Comparison of ENCODE assay signal across 25 cellular contexts in genomic region chr20:63443606-63444395, GRCh38. TPM values are rescaled to one million over a fixed set of nuclear protein-coding genes. Genes with fewer than 3 reads are reported as not detected.
"Had no signal": no experiment of that assay in that cellular context is flagged by ENCODE, and none has a peak within 500 bp of the region (broad histone marks: within the 10 kb centered on the region; RNA-seq: fewer than 3 reads in every experiment).

No MANE protein-coding gene starts in this region.

- H3K9me3 ChIP-seq: breast epithelium, Peyer's patch, SJSA1 had no signal

- H3K9me3 Mint-ChIP-seq: activated naive CD4-positive, alpha-beta T cell treated with anti-CD3 and anti-CD28 coated beads, Interleukin-2, amount 50 U/mL, for 24 hours had no signal

- H3K4me1 ChIP-seq: breast epithelium, Peyer's patch, SJSA1 had no signal

- DNase-seq: activated CD4-positive, alpha-beta T cell treated with anti-CD3 and anti-CD28 coated beads for 4 hours; activated naive CD4-positive, alpha-beta T cell; activated T-cell treated with anti-CD3 and anti-CD28 coated beads for 4 hours; amygdala; caudate nucleus; KBM-7; NCI-H1048; NCI-H146; NCI-H187 treated with DMSO at 0.1 percent for 48 hours; NCI-H2081 treated with DMSO at 0.1 percent for 48 hours; NCI-H510A treated with DMSO at 0.1 percent for 48 hours; NCI-H69; Peyer's patch; SHP77 had no signal

- H3K36me3 Mint-ChIP-seq: activated naive CD4-positive, alpha-beta T cell treated with anti-CD3 and anti-CD28 coated beads, Interleukin-2, amount 50 U/mL, for 24 hours had no signal

- H3K4me3 Mint-ChIP-seq: activated naive CD4-positive, alpha-beta T cell treated with anti-CD3 and anti-CD28 coated beads, Interleukin-2, amount 50 U/mL, for 24 hours; T-helper 1 cell treated with Interleukin-12 subunit alpha and Interleukin-12 subunit beta and Interleukin-4 antibody, amounts not matched to agents 30 μg/mL and 1 μg/mL, for 36 hours had no signal

- H3K4me3 ChIP-seq: breast epithelium, Peyer's patch, SJSA1 had no signal

- H3K27ac ChIP-seq: breast epithelium, Peyer's patch, RWPE1, SJSA1 had no signal

- H3K36me3 ChIP-seq: breast epithelium, Peyer's patch, SJSA1 had no signal

- ATAC-seq: activated CD4-positive, CD25-positive, alpha-beta regulatory T cell treated with anti-CD3 and anti-CD28 coated beads, Interleukin-2, amount 50 U/mL, for 24 hours; SK-N-SH treated with all-trans-retinoic acid at 6 μM for 48 hours had no signal

- H3K27me3 ChIP-seq: Peyer's patch had no signal

- H3K27ac Mint-ChIP-seq: activated naive CD4-positive, alpha-beta T cell treated with anti-CD3 and anti-CD28 coated beads, Interleukin-2, amount 50 U/mL, for 24 hours had no signal

RNA-seq across cellular contexts. Expression of gene KCNQ2, which starts 28.7 kb away (rescaled TPM):
- total RNA-seq: activated CD8-positive, alpha-beta memory T cell treated with anti-CD3 and anti-CD28 coated beads for 36 hours; breast epithelium; chondrocyte; LHCN-M2; M059J; Peyer's patch; SJSA1 had no signal
